8 cellular contexts compared by ENCODE assay signal in genomic region chrX:17375631-17376380, GRCh38. TPM values are rescaled to one million over a fixed set of nuclear protein-coding genes. Genes with fewer than 3 reads are reported as not detected.
DNase-seq lines count a peak whose midpoint lies in the region; ATAC-seq and TF ChIP-seq lines count a peak whose summit lies in the region.

No MANE protein-coding gene starts in this region.

- WGBS in thymus = 2% methylated on average over 88 of the region's 98 CpGs

- H3K27ac ChIP-seq in thymus (ENCODE audit: low read depth) = peak overlapping the region; percentile 52
- no peak overlapping the region for H3K27ac ChIP-seq in CD4-positive, alpha-beta memory T cell (ENCODE audit: low read depth, low read length)

- no peak overlapping the region for H3K27ac Mint-ChIP-seq in activated CD4-positive, alpha-beta T cell treated with anti-CD3 and anti-CD28 coated beads for 36 hours
- H3K27ac Mint-ChIP-seq in brain = peak overlapping the region in 3 of 5 experiments; percentile 63 to 80 (median 73)
- H3K27ac Mint-ChIP-seq in CD4-positive, alpha-beta memory T cell = no peak overlapping the region

- peak; percentile 12 for DNase-seq in activated CD4-positive, alpha-beta T cell treated with anti-CD3 and anti-CD28 coated beads for 36 hours
- no peak for DNase-seq in activated CD4-positive, alpha-beta T cell treated with anti-CD3 and anti-CD28 coated beads, Interleukin-2, amount 50 U/mL, for 1 hour
- no peak for DNase-seq in kidney epithelial cell (ENCODE audit: low read depth)
- DNase-seq in CD4-positive, alpha-beta memory T cell = no peak
- no peak for DNase-seq in NCI-H1436 (lab: John Stamatoyannopoulos, UW)
- DNase-seq in DMS153 (lab: John Stamatoyannopoulos, UW) = no peak

- CTCF ChIA-PET in activated CD4-positive, alpha-beta T cell treated with anti-CD3 and anti-CD28 coated beads for 36 hours (lab: Charles Lee) = interaction anchor here (0.6 kb wide), 1 partner anchor 215 kb away, joined by 4 read pairs; no protein-coding TSS in a partner anchor
- CTCF ChIA-PET in CD4-positive, alpha-beta memory T cell (lab: Charles Lee; ENCODE audit: partially characterized antibody) = no interaction called here

- H3K9me3 ChIP-seq in thymus (ENCODE audit: control insufficient read depth) = no peaks in the 10 kb centered on the region
- no peaks in the 10 kb centered on the region for H3K9me3 ChIP-seq in CD4-positive, alpha-beta memory T cell (ENCODE audit: control insufficient read depth in 1 of 2, low read length in 2 of 2)

- H3K36me3 ChIP-seq in kidney epithelial cell (ENCODE audit: control insufficient read depth, insufficient read depth, low read length) (no peaks in the 10 kb centered on the region), thymus (ENCODE audit: control insufficient read depth, insufficient read depth) (no peaks in the 10 kb centered on the region)
- H3K36me3 ChIP-seq in CD4-positive, alpha-beta memory T cell (ENCODE audit: insufficient read depth, low read length) = no peaks in the 10 kb centered on the region

- H3K4me3 ChIP-seq in kidney epithelial cell (ENCODE audit: low read depth, low read length) (peak overlapping the region; percentile 76), thymus (ENCODE audit: low read length) (peak overlapping the region; percentile 12)
- no peak overlapping the region for H3K4me3 ChIP-seq in CD4-positive, alpha-beta memory T cell (ENCODE audit: low read length in 2 of 2)

- no peaks in the 10 kb centered on the region for H3K36me3 Mint-ChIP-seq in activated CD4-positive, alpha-beta T cell treated with anti-CD3 and anti-CD28 coated beads for 36 hours (ENCODE audit: low read depth)
- H3K36me3 Mint-ChIP-seq in brain = peaks cover 9% of the 10 kb centered on the region
- H3K36me3 Mint-ChIP-seq in CD4-positive, alpha-beta memory T cell = no peaks in the 10 kb centered on the region

- POLR2A ChIA-PET in activated CD4-positive, alpha-beta T cell treated with anti-CD3 and anti-CD28 coated beads for 36 hours (lab: Charles Lee) = no interaction called here
- POLR2A ChIA-PET in CD4-positive, alpha-beta memory T cell (lab: Charles Lee; ENCODE audit: partially characterized antibody) = no interaction called here

- no peaks in the 10 kb centered on the region for H3K27me3 ChIP-seq in kidney epithelial cell (ENCODE audit: control insufficient read depth, insufficient read depth, low read length)
- H3K27me3 ChIP-seq in thymus (ENCODE audit: control insufficient read depth, insufficient read depth) = peaks cover 25% of the 10 kb centered on the region
- H3K27me3 ChIP-seq in CD4-positive, alpha-beta memory T cell (ENCODE audit: insufficient read depth, low read length) = peaks cover 2% of the 10 kb centered on the region

- peaks cover 13% of the 10 kb centered on the region for H3K4me1 Mint-ChIP-seq in activated CD4-positive, alpha-beta T cell treated with anti-CD3 and anti-CD28 coated beads for 36 hours
- peaks cover 26% of the 10 kb centered on the region for H3K4me1 Mint-ChIP-seq in brain
- no peaks in the 10 kb centered on the region for H3K4me1 Mint-ChIP-seq in CD4-positive, alpha-beta memory T cell

- peaks cover 34% of the 10 kb centered on the region for H3K27me3 Mint-ChIP-seq in activated CD4-positive, alpha-beta T cell treated with anti-CD3 and anti-CD28 coated beads for 36 hours
- H3K27me3 Mint-ChIP-seq in brain = peaks cover 43% of the 10 kb centered on the region
- H3K27me3 Mint-ChIP-seq in CD4-positive, alpha-beta memory T cell = peaks cover 13 to 20% of the 10 kb centered on the region in 2 donors

- no peaks in the 10 kb centered on the region for H3K4me1 ChIP-seq in thymus (ENCODE audit: control insufficient read depth, insufficient read depth, low read length)
- no peaks in the 10 kb centered on the region for H3K4me1 ChIP-seq in CD4-positive, alpha-beta memory T cell (ENCODE audit: insufficient read depth, low read length)

- peak overlapping the region; percentile 43 for H3K4me3 Mint-ChIP-seq in activated CD4-positive, alpha-beta T cell treated with anti-CD3 and anti-CD28 coated beads for 36 hours
- H3K4me3 Mint-ChIP-seq in brain = peak overlapping the region; percentile 85 to 94 (median 91)
- no peak overlapping the region for H3K4me3 Mint-ChIP-seq in CD4-positive, alpha-beta memory T cell

- intact Hi-C loops in activated CD4-positive, alpha-beta T cell treated with anti-CD3 and anti-CD28 coated beads for 36 hours (cut with DNase I, micrococcal nuclease) = loop anchor here (2.0 to 10.0 kb wide), 7 partner anchors 36 to 309 kb away; no protein-coding TSS in a partner anchor
- intact Hi-C loops in CD4-positive, alpha-beta memory T cell (cut with micrococcal nuclease) = no loop called here

- TF ChIP-seq CTCF in brain (conservative IDR thresholded peaks at IDR 0.05) (no peak), kidney epithelial cell (IDR thresholded peaks at IDR 0.05; ENCODE audit: insufficient read depth, low read length, poor library complexity, severe bottlenecking) (no peak)

- no peak for ATAC-seq in activated CD4-positive, alpha-beta T cell treated with anti-CD3 and anti-CD28 coated beads for 36 hours

- H3K9me3 Mint-ChIP-seq in activated CD4-positive, alpha-beta T cell treated with anti-CD3 and anti-CD28 coated beads for 36 hours (ENCODE audit: low read depth) = no peaks in the 10 kb centered on the region
- H3K9me3 Mint-ChIP-seq in brain = peaks cover 9 to 19% (median 10%) of the 10 kb centered on the region in 5 experiments
- H3K9me3 Mint-ChIP-seq in CD4-positive, alpha-beta memory T cell = peaks cover 0 to 8% (median under 1%) of the 10 kb centered on the region in 8 donors

RNA-seq across cellular contexts. Expression of gene NHS, which starts 0.8 kb away (rescaled TPM):
- 10 to 100 TPM in 1 of 2 experiments, 1 to 10 TPM in 1; 6.7 to 10.2 TPM for total RNA-seq in activated CD4-positive, alpha-beta T cell treated with anti-CD3 and anti-CD28 coated beads for 36 hours
- polyA plus RNA-seq in brain (ENCODE audit: insufficient read depth, low read depth, low replicate concordance) = 1.7 TPM
- total RNA-seq in kidney epithelial cell = 8.6 and 9.8 TPM in 2 replicates
- polyA plus RNA-seq in thymus = 2.8 TPM
- total RNA-seq in CD4-positive, alpha-beta memory T cell = under 1 TPM; 0.09 to 0.67 TPM
- polyA plus RNA-seq in CD4-positive, alpha-beta memory T cell = not detected

Comparison
In these comparisons a context has a peak if more than half of its experiments do, and no peak if none do; other contexts are left out.
1. H3K27ac Mint-ChIP-seq: peak in brain (3 of 5); none in activated CD4-positive, alpha-beta T cell treated with anti-CD3 and anti-CD28 coated beads for 36 hours (single experiment) and CD4-positive, alpha-beta memory T cell (0 of 7).
2. H3K4me3 Mint-ChIP-seq: peak in activated CD4-positive, alpha-beta T cell treated with anti-CD3 and anti-CD28 coated beads for 36 hours (single experiment) and brain (5 of 5); none in CD4-positive, alpha-beta memory T cell (0 of 8).
3. H3K4me3 ChIP-seq: peak in kidney epithelial cell (single experiment) and thymus (single experiment); none in CD4-positive, alpha-beta memory T cell (0 of 2).